24 cellular contexts compared by ENCODE assay signal in genomic region chr3:11554666-11555065, GRCh38.
A peak's percentile ranks its signal among the peaks of the same experiment; 100 is the strongest.
DNase-seq lines count a peak whose midpoint lies in the region; ATAC-seq, FAIRE-seq and TF ChIP-seq lines count a peak whose summit lies in the region.
"Had no signal": no experiment of that assay in that cellular context is flagged by ENCODE, and none has a peak within 500 bp of the region (broad histone marks: within the 10 kb centered on the region; RNA-seq: fewer than 3 reads in every experiment).

No MANE protein-coding gene starts in this region.

- intact Hi-C loops in natural killer cell (cut with micrococcal nuclease): no loop called here
- intact Hi-C loops in kidney (cut with DNase I): no loop called here

- no peak overlapping the region for H3K4me3 Mint-ChIP-seq in natural killer cell treated with Interleukin-12 subunit alpha and Interleukin-12 subunit beta and Interleukin-15 and Interleukin-18, amount 100 ng/mL, for 72 hours
- no peak overlapping the region for H3K4me3 Mint-ChIP-seq in natural killer cell
- H3K4me3 Mint-ChIP-seq in stimulated activated effector memory CD8-positive, alpha-beta T cell treated with anti-CD3 and anti-CD28 coated beads, Interleukin-12 subunit alpha, Interleukin-12 subunit beta, amount 100 ng/mL, for 72 hours: no peak overlapping the region
- H3K4me3 Mint-ChIP-seq: activated CD4-positive, alpha-beta memory T cell treated with anti-CD3 and anti-CD28 coated beads for 36 hours; memory B cell; naive B cell had no signal

- H3K27ac Mint-ChIP-seq in natural killer cell treated with Interleukin-12 subunit alpha and Interleukin-12 subunit beta and Interleukin-15 and Interleukin-18, amount 100 ng/mL, for 72 hours: no peak overlapping the region
- H3K27ac Mint-ChIP-seq in natural killer cell: peak overlapping the region in 1 of 2 donors; percentile 60
- peak overlapping the region; percentile 65 for H3K27ac Mint-ChIP-seq in stimulated activated effector memory CD8-positive, alpha-beta T cell treated with anti-CD3 and anti-CD28 coated beads, Interleukin-12 subunit alpha, Interleukin-12 subunit beta, amount 100 ng/mL, for 72 hours
- H3K27ac Mint-ChIP-seq: activated CD4-positive, alpha-beta memory T cell treated with anti-CD3 and anti-CD28 coated beads for 36 hours; memory B cell had no signal

- H3K36me3 ChIP-seq in kidney (ENCODE audit: control insufficient read depth in 1 of 2, insufficient read depth in 2 of 2, low read length in 2 of 2) (peaks cover 0 to 9% of the 10 kb centered on the region in 2 donors), GM23248 (ENCODE audit: low read depth) (peaks cover 6% of the 10 kb centered on the region; the same call in 1 of the 2 replicates)

- H3K79me2 ChIP-seq in GM23248 (ENCODE audit: insufficient read depth): peaks cover 59% of the 10 kb centered on the region

- H4K20me1 ChIP-seq in GM23248 (ENCODE audit: insufficient read depth): no peaks in the 10 kb centered on the region

- no peak overlapping the region for H2AFZ ChIP-seq in GM23248

- H3K27me3 ChIP-seq in GM23248 (replicated peaks; ENCODE audit: insufficient read depth): no peaks in the 10 kb centered on the region

- no peaks in the 10 kb centered on the region for H3K9me3 ChIP-seq in kidney (ENCODE audit: control insufficient read depth in 1 of 2, low read length in 2 of 2)
- no peaks in the 10 kb centered on the region for H3K9me3 ChIP-seq in GM23248 (ENCODE audit: low read depth)

- in situ Hi-C loops in GM13977 (cut with MboI; ENCODE audit: low pct_unique_long_range_greater_than_20kb, low sequenced_read_pairs, unreplicated experiment): no loop called here
- in situ Hi-C loops in GM23248 (cut with MboI): no loop called here

- no peaks in the 10 kb centered on the region for H3K36me3 Mint-ChIP-seq in natural killer cell treated with Interleukin-12 subunit alpha and Interleukin-12 subunit beta and Interleukin-15 and Interleukin-18, amount 100 ng/mL, for 72 hours
- no peaks in the 10 kb centered on the region for H3K36me3 Mint-ChIP-seq in natural killer cell
- H3K36me3 Mint-ChIP-seq in stimulated activated effector memory CD8-positive, alpha-beta T cell treated with anti-CD3 and anti-CD28 coated beads, Interleukin-12 subunit alpha, Interleukin-12 subunit beta, amount 100 ng/mL, for 72 hours: peaks cover 67% of the 10 kb centered on the region

- 95 to 100% methylated on average over 11 to 12 of the region's 12 CpGs for WGBS in GM23248 (ENCODE audit: low coverage in 1 of 2, low lambda C conversion rate in 2 of 2, missing lambda C conversion rate in 2 of 2), 2 experiments

- no peaks in the 10 kb centered on the region for H3K27me3 Mint-ChIP-seq in natural killer cell treated with Interleukin-12 subunit alpha and Interleukin-12 subunit beta and Interleukin-15 and Interleukin-18, amount 100 ng/mL, for 72 hours
- no peaks in the 10 kb centered on the region for H3K27me3 Mint-ChIP-seq in natural killer cell (ENCODE audit: low read depth in 2 of 2)
- H3K27me3 Mint-ChIP-seq: activated CD4-positive, alpha-beta memory T cell treated with anti-CD3 and anti-CD28 coated beads for 36 hours; memory B cell; naive B cell had no signal

- no peak overlapping the region for H3K4me2 ChIP-seq in GM23248 (ENCODE audit: unreplicated experiment)

- no peaks in the 10 kb centered on the region for H3K9me2 ChIP-seq in GM23248 (ENCODE audit: insufficient read depth)

- H3F3A ChIP-seq in GM23248 (ENCODE audit: insufficient read depth): peaks cover 51% of the 10 kb centered on the region

- peaks cover under 1 to 16% of the 10 kb centered on the region in 2 donors for H3K4me1 Mint-ChIP-seq in natural killer cell treated with Interleukin-12 subunit alpha and Interleukin-12 subunit beta and Interleukin-15 and Interleukin-18, amount 100 ng/mL, for 72 hours (ENCODE audit: low read depth in 2 of 2)
- peaks cover 21 to 23% of the 10 kb centered on the region in 2 donors for H3K4me1 Mint-ChIP-seq in natural killer cell
- peaks cover 17% of the 10 kb centered on the region for H3K4me1 Mint-ChIP-seq in stimulated activated effector memory CD8-positive, alpha-beta T cell treated with anti-CD3 and anti-CD28 coated beads, Interleukin-12 subunit alpha, Interleukin-12 subunit beta, amount 100 ng/mL, for 72 hours

- peak; percentile 38 for DNase-seq in natural killer cell treated with Interleukin-12 subunit alpha and Interleukin-12 subunit beta and Interleukin-15 and Interleukin-18, amount 100 ng/mL, for 72 hours (ENCODE audit: low spot score)
- DNase-seq in natural killer cell: no peak
- DNase-seq in kidney: peak; percentile 57
- DNase-seq in stimulated activated effector memory CD8-positive, alpha-beta T cell treated with anti-CD3 and anti-CD28 coated beads, Interleukin-12 subunit alpha, Interleukin-12 subunit beta, amount 100 ng/mL, for 72 hours (ENCODE audit: low spot score in 2 of 2): no peak
- DNase-seq in NCI-H2227 treated with DMSO at 0.1 percent for 48 hours (lab: John Stamatoyannopoulos, UW): no peak
- DNase-seq in GM13977 (ENCODE audit: low spot score): no peak
- DNase-seq in CD1c-positive myeloid dendritic cell (ENCODE audit: extremely low spot score): no peak
- DNase-seq in GM23248: no peak
- DNase-seq: activated CD4-positive, alpha-beta memory T cell treated with anti-CD3 and anti-CD28 coated beads for 36 hours; activated naive CD4-positive, alpha-beta T cell treated with anti-CD3 and anti-CD28 coated beads, Interleukin-2, amount 50 U/mL, for 16 hours; activated T-cell treated with anti-CD3 and anti-CD28 coated beads, Interleukin-2, amount 50 U/mL, for 1 hour; hippocampal formation; naive B cell; NCI-H1092; NCI-H1930; NCI-H345; small intestine; stimulated activated naive CD8-positive, alpha-beta T cell treated with anti-CD3 and anti-CD28 coated beads, Interleukin-15, Interleukin-2, amounts not matched to agents 100 U/mL and 50 U/mL, for 24 hours had no signal

- TF ChIP-seq CTCF in natural killer cell (IDR thresholded peaks at IDR 0.05): no peak
- TF ChIP-seq CTCF in kidney (IDR thresholded peaks at IDR 0.05; ENCODE audit: borderline replicate concordance, extremely low read depth, insufficient read depth): no peak
- TF ChIP-seq CTCF in GM13977 (IDR thresholded peaks at IDR 0.05; ENCODE audit: extremely low read depth, insufficient read depth, missing control alignments): no peak

- FAIRE-seq in kidney (lab: Jason Lieb, UNC): no peak
- FAIRE-seq: colon, endometrium, G401.6, islet of Langerhans, small intestine, urothelium cell line had no signal

- H3K4me3 ChIP-seq in kidney (ENCODE audit: low read length in 2 of 2): no peak overlapping the region
- no peak overlapping the region for H3K4me3 ChIP-seq in GM23248

- no peaks in the 10 kb centered on the region for H3K9me3 Mint-ChIP-seq in natural killer cell treated with Interleukin-12 subunit alpha and Interleukin-12 subunit beta and Interleukin-15 and Interleukin-18, amount 100 ng/mL, for 72 hours
- no peaks in the 10 kb centered on the region for H3K9me3 Mint-ChIP-seq in natural killer cell
- no peaks in the 10 kb centered on the region for H3K9me3 Mint-ChIP-seq in stimulated activated effector memory CD8-positive, alpha-beta T cell treated with anti-CD3 and anti-CD28 coated beads, Interleukin-12 subunit alpha, Interleukin-12 subunit beta, amount 100 ng/mL, for 72 hours
- H3K9me3 Mint-ChIP-seq: activated CD4-positive, alpha-beta memory T cell treated with anti-CD3 and anti-CD28 coated beads for 36 hours; memory B cell had no signal

- no peak overlapping the region for H3K9ac ChIP-seq in kidney (ENCODE audit: low read length in 2 of 2)
- H3K9ac ChIP-seq in GM23248: no peak overlapping the region

- no peak overlapping the region for H3K27ac ChIP-seq in kidney (ENCODE audit: low read depth in 2 of 2, low read length in 2 of 2)
- no peak overlapping the region for H3K27ac ChIP-seq in GM23248

- H3K4me1 ChIP-seq in kidney (ENCODE audit: control insufficient read depth in 1 of 2, insufficient read depth in 1 of 2, low read depth in 1 of 2, low read length in 2 of 2) (peaks cover 3 to 18% of the 10 kb centered on the region in 2 donors), GM23248 (ENCODE audit: insufficient read depth) (peaks cover 43% of the 10 kb centered on the region)

- no peak for ATAC-seq in natural killer cell treated with Interleukin-12 subunit alpha and Interleukin-12 subunit beta and Interleukin-15 and Interleukin-18, amount 100 ng/mL, for 72 hours
- no peak for ATAC-seq in natural killer cell
- ATAC-seq in stimulated activated effector memory CD8-positive, alpha-beta T cell treated with anti-CD3 and anti-CD28 coated beads, Interleukin-12 subunit alpha, Interleukin-12 subunit beta, amount 100 ng/mL, for 72 hours: no peak
- ATAC-seq: stimulated activated naive CD8-positive, alpha-beta T cell treated with anti-CD3 and anti-CD28 coated beads, Interleukin-15, Interleukin-2, amounts not matched to agents 100 U/mL and 50 U/mL, for 24 hours had no signal

Comparison
In these comparisons a context has a peak if more than half of its experiments do, and no peak if none do; other contexts are left out.
1. DNase-seq: peak in natural killer cell treated with Interleukin-12 subunit alpha and Interleukin-12 subunit beta and Interleukin-15 and Interleukin-18, amount 100 ng/mL, for 72 hours (single experiment) and kidney (single experiment); none in natural killer cell (single experiment), stimulated activated effector memory CD8-positive, alpha-beta T cell treated with anti-CD3 and anti-CD28 coated beads, Interleukin-12 subunit alpha, Interleukin-12 subunit beta, amount 100 ng/mL, for 72 hours (0 of 2), NCI-H2227 treated with DMSO at 0.1 percent for 48 hours (single experiment), GM13977 (single experiment), CD1c-positive myeloid dendritic cell (single experiment) and GM23248 (single experiment).